26 cellular contexts compared by ENCODE assay signal in the genomic region with DNA sequence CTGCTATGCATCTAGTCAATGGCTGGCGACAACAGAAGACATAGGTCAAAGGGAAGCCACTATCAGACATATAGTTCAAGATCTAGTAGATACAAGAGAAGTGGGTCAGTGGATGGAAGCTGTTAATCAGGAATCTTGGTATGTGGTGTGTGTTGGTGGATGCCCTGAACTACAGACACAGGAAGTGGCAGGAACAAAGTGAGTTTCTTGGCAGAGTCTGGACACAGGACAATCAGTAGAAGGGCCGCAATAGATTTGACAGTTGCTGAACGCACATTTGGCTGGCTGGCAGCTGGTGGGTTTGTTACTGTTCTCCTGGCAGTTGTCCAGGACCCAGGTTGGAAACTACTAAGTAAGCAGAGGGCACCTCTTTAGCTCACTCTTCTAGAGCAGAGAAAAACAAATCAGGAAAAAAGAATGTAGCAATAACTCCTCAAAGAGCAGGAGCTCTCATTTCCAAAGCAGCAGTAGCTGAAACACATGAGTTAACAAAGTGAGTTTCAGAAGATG. TPM values are rescaled to one million over a fixed set of nuclear protein-coding genes. Genes with fewer than 3 reads are reported as not detected.
"Had no signal": no experiment of that assay in that cellular context is flagged by ENCODE, and none has a peak within 500 bp of the region (broad histone marks: within the 10 kb centered on the region; RNA-seq: fewer than 3 reads in every experiment).

No MANE protein-coding gene starts in this region.

- H3K9me3 ChIP-seq: adrenal gland, esophagus muscularis mucosa, right lobe of liver, testis, upper lobe of left lung had no signal

- ATAC-seq: activated CD4-positive, alpha-beta T cell treated with anti-CD3 and anti-CD28 coated beads for 36 hours; activated naive CD4-positive, alpha-beta T cell treated with anti-CD3 and anti-CD28 coated beads, Interleukin-2, amount 50 U/mL, for 72 hours; heart right ventricle; left ventricle myocardium superior; right lobe of liver; WTC11 had no signal

- H3K27me3 ChIP-seq: adrenal gland, esophagus muscularis mucosa, heart right ventricle, right lobe of liver, testis, upper lobe of left lung had no signal

- FAIRE-seq: astrocyte, endothelial cell of umbilical vein, small intestine, TTC549 had no signal

- H3K27ac ChIP-seq: adrenal gland, esophagus muscularis mucosa, heart right ventricle, right lobe of liver, testis, upper lobe of left lung had no signal

- H3K4me3 ChIP-seq: adrenal gland, esophagus muscularis mucosa, heart right ventricle, right lobe of liver, testis, upper lobe of left lung had no signal

- H3K36me3 ChIP-seq: adrenal gland, esophagus muscularis mucosa, heart right ventricle, right lobe of liver, upper lobe of left lung had no signal

- H3K4me1 ChIP-seq: adrenal gland, esophagus muscularis mucosa, heart right ventricle, right lobe of liver, testis, upper lobe of left lung had no signal

- DNase-seq: activated CD4-positive, alpha-beta memory T cell treated with anti-CD3 and anti-CD28 coated beads for 36 hours; activated CD4-positive, alpha-beta T cell treated with anti-CD3 and anti-CD28 coated beads for 36 hours; activated gamma-delta T cell treated with Interleukin-2 at 50 U/mL for 16 hours; activated T-cell treated with anti-CD3 and anti-CD28 coated beads for 4 hours; adrenal gland; effector CD8-positive, alpha-beta T cell; heart right ventricle; left ventricle myocardium superior; right lobe of liver; small intestine; stimulated activated CD4-positive, alpha-beta T cell treated with anti-CD3 and anti-CD28 coated beads, Interleukin-15, amount 100 ng/mL, for 24 hours; stimulated activated CD4-positive, alpha-beta T cell treated with anti-CD3 and anti-CD28 coated beads, Interleukin-2, amount 100 ng/mL, for 48 hours; testis; upper lobe of left lung had no signal

RNA-seq across cellular contexts. Expression of a gene that starts 13.2 kb away (rescaled TPM):
- total RNA-seq: activated CD4-positive, alpha-beta memory T cell treated with anti-CD3 and anti-CD28 coated beads for 36 hours; activated CD4-positive, alpha-beta T cell treated with anti-CD3 and anti-CD28 coated beads for 36 hours; activated naive CD4-positive, alpha-beta T cell treated with anti-CD3 and anti-CD28 coated beads, Interleukin-2, amount 50 U/mL, for 72 hours; activated T-helper 1 cell treated with anti-CD3 and anti-CD28 coated beads, Interleukin-12 subunit alpha, Interleukin-12 subunit beta, Interleukin-2, Interleukin-4 antibody, amounts not matched to agents 30 ng/mL and 10 ng/mL and 1 ng/mL, durations not matched to agents 14 hours and 24 hours and 36 hours; adrenal gland; astrocyte; chondrocyte; endothelial cell of umbilical vein; esophagus muscularis mucosa; heart right ventricle; left ventricle myocardium superior; mononuclear cell; neural crest cell; osteocyte; right lobe of liver; T-helper 2 cell treated with Interferon-gamma antibody and Interleukin-4, amounts not matched to agents 100 ng/mL and 5 ng/mL, for 36 hours; upper lobe of left lung; WTC11 had no signal
- polyA plus RNA-seq: adrenal gland, endothelial cell of umbilical vein, heart right ventricle, small intestine had no signal

RNA-seq across cellular contexts. Expression of a gene that starts 17.6 kb away (rescaled TPM):
- total RNA-seq: activated CD4-positive, alpha-beta memory T cell treated with anti-CD3 and anti-CD28 coated beads for 36 hours; activated CD4-positive, alpha-beta T cell treated with anti-CD3 and anti-CD28 coated beads for 36 hours; activated naive CD4-positive, alpha-beta T cell treated with anti-CD3 and anti-CD28 coated beads, Interleukin-2, amount 50 U/mL, for 72 hours; activated T-helper 1 cell treated with anti-CD3 and anti-CD28 coated beads, Interleukin-12 subunit alpha, Interleukin-12 subunit beta, Interleukin-2, Interleukin-4 antibody, amounts not matched to agents 30 ng/mL and 10 ng/mL and 1 ng/mL, durations not matched to agents 14 hours and 24 hours and 36 hours; adrenal gland; astrocyte; chondrocyte; endothelial cell of umbilical vein; esophagus muscularis mucosa; heart right ventricle; left ventricle myocardium superior; mononuclear cell; neural crest cell; osteocyte; right lobe of liver; T-helper 2 cell treated with Interferon-gamma antibody and Interleukin-4, amounts not matched to agents 100 ng/mL and 5 ng/mL, for 36 hours; testis; upper lobe of left lung; WTC11 had no signal
- polyA plus RNA-seq: adrenal gland, endothelial cell of umbilical vein, heart right ventricle, small intestine had no signal

RNA-seq across cellular contexts. Expression of a gene that starts 24.1 kb away (rescaled TPM):
- total RNA-seq: activated CD4-positive, alpha-beta memory T cell treated with anti-CD3 and anti-CD28 coated beads for 36 hours; activated CD4-positive, alpha-beta T cell treated with anti-CD3 and anti-CD28 coated beads for 36 hours; activated naive CD4-positive, alpha-beta T cell treated with anti-CD3 and anti-CD28 coated beads, Interleukin-2, amount 50 U/mL, for 72 hours; activated T-helper 1 cell treated with anti-CD3 and anti-CD28 coated beads, Interleukin-12 subunit alpha, Interleukin-12 subunit beta, Interleukin-2, Interleukin-4 antibody, amounts not matched to agents 30 ng/mL and 10 ng/mL and 1 ng/mL, durations not matched to agents 14 hours and 24 hours and 36 hours; adrenal gland; astrocyte; chondrocyte; endothelial cell of umbilical vein; esophagus muscularis mucosa; heart right ventricle; left ventricle myocardium superior; mononuclear cell; neural crest cell; osteocyte; right lobe of liver; T-helper 2 cell treated with Interferon-gamma antibody and Interleukin-4, amounts not matched to agents 100 ng/mL and 5 ng/mL, for 36 hours; testis; upper lobe of left lung; WTC11 had no signal
- polyA plus RNA-seq: adrenal gland, endothelial cell of umbilical vein, heart right ventricle, small intestine had no signal

RNA-seq across cellular contexts. Expression of a gene that starts 30.6 kb away (rescaled TPM):
- total RNA-seq: activated CD4-positive, alpha-beta memory T cell treated with anti-CD3 and anti-CD28 coated beads for 36 hours; activated CD4-positive, alpha-beta T cell treated with anti-CD3 and anti-CD28 coated beads for 36 hours; activated naive CD4-positive, alpha-beta T cell treated with anti-CD3 and anti-CD28 coated beads, Interleukin-2, amount 50 U/mL, for 72 hours; activated T-helper 1 cell treated with anti-CD3 and anti-CD28 coated beads, Interleukin-12 subunit alpha, Interleukin-12 subunit beta, Interleukin-2, Interleukin-4 antibody, amounts not matched to agents 30 ng/mL and 10 ng/mL and 1 ng/mL, durations not matched to agents 14 hours and 24 hours and 36 hours; adrenal gland; astrocyte; chondrocyte; endothelial cell of umbilical vein; esophagus muscularis mucosa; heart right ventricle; left ventricle myocardium superior; mononuclear cell; neural crest cell; osteocyte; right lobe of liver; T-helper 2 cell treated with Interferon-gamma antibody and Interleukin-4, amounts not matched to agents 100 ng/mL and 5 ng/mL, for 36 hours; testis; upper lobe of left lung; WTC11 had no signal
- polyA plus RNA-seq: adrenal gland, endothelial cell of umbilical vein, heart right ventricle, small intestine had no signal

RNA-seq across cellular contexts. Expression of a gene that starts 41.5 kb away (rescaled TPM):
- total RNA-seq: activated CD4-positive, alpha-beta memory T cell treated with anti-CD3 and anti-CD28 coated beads for 36 hours; activated CD4-positive, alpha-beta T cell treated with anti-CD3 and anti-CD28 coated beads for 36 hours; activated naive CD4-positive, alpha-beta T cell treated with anti-CD3 and anti-CD28 coated beads, Interleukin-2, amount 50 U/mL, for 72 hours; activated T-helper 1 cell treated with anti-CD3 and anti-CD28 coated beads, Interleukin-12 subunit alpha, Interleukin-12 subunit beta, Interleukin-2, Interleukin-4 antibody, amounts not matched to agents 30 ng/mL and 10 ng/mL and 1 ng/mL, durations not matched to agents 14 hours and 24 hours and 36 hours; adrenal gland; astrocyte; chondrocyte; endothelial cell of umbilical vein; esophagus muscularis mucosa; heart right ventricle; left ventricle myocardium superior; mononuclear cell; neural crest cell; osteocyte; right lobe of liver; T-helper 2 cell treated with Interferon-gamma antibody and Interleukin-4, amounts not matched to agents 100 ng/mL and 5 ng/mL, for 36 hours; testis; upper lobe of left lung; WTC11 had no signal
- polyA plus RNA-seq: adrenal gland, endothelial cell of umbilical vein, heart right ventricle, small intestine had no signal
